3 cellular contexts compared by ENCODE assay signal in the genomic region with DNA sequence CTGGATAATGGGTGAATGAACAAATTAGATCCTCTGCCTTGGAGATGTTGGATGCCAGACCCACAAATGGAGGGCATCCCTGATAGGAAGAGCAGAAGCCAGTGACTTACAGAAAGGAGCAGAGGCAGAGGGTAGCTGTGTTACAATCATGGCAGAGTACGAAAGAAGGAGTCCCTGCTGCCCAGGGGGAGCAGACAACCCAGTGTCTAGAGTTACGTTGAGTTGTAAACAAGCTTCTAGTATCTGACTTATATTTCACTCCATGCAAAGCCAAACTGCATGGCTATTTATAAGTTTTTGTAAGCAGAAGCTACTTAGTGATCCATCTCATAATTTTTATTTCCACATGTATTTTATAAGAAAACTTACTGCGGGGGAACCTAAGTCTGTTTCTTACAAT. TPM values are rescaled to one million over a fixed set of nuclear protein-coding genes. Genes with fewer than 3 reads are reported as not detected.
"Had no signal": no experiment of that assay in that cellular context is flagged by ENCODE, and none has a peak within 500 bp of the region (broad histone marks: within the 10 kb centered on the region; RNA-seq: fewer than 3 reads in every experiment).

No MANE protein-coding gene starts in this region.

- H3K4me3 ChIP-seq: GM12878 had no signal

- DNase-seq: GDM1, GF-D8 had no signal

- ATAC-seq: GM12878 had no signal

RNA-seq across cellular contexts. Expression of a gene that starts 56.2 kb away (rescaled TPM):
- polyA plus RNA-seq: GM12878 had no signal
